ENCODE assay signal across 1 cellular context in genomic region chr15:59656935-59657634, GRCh38.
TF ChIP-seq lines count a peak whose summit lies in the region.

Gene GTF2A2 (minus strand): TSS chr15:59657515. CDS start chr15:59652277, 5,238 bp downstream.

TF ChIP-seq in K562, 482 proteins besides CTCF, POLR2A, EP300 and RAD21 (continued from another document and continues in another):
- TF ChIP-seq ZBTB40 (IDR thresholded peaks at IDR 0.05) (peak; percentile 94), ZBTB40 (CRISPR knock-in tag; IDR thresholded peaks at IDR 0.05) (no peak), HES1 (IDR thresholded peaks at IDR 0.05; ENCODE audit: low read depth) (peak; percentile 97), ZNF695 (CRISPR knock-in tag; IDR thresholded peaks at IDR 0.05) (no peak), NFIC (IDR thresholded peaks at IDR 0.05) (0 out of 2 replicates have a peak, but pooled peaks have one; percentile 22), SPI1 (IDR thresholded peaks at IDR 0.05; ENCODE audit: borderline replicate concordance, low read depth, low read length) (peak; percentile 65), PHB (CRISPR knock-in tag; IDR thresholded peaks at IDR 0.05) (no peak), RREB1 (CRISPR knock-in tag; IDR thresholded peaks at IDR 0.05) (no peak), RBBP5 (IDR thresholded peaks at IDR 0.05; ENCODE audit: borderline replicate concordance, insufficient read depth, low read length, poor library complexity, severe bottlenecking) (peak; percentile 96), SMC3 (conservative IDR thresholded peaks at IDR 0.05; ENCODE audit: insufficient read depth, low read depth, low read length) (no peak), TFE3 (CRISPR knock-in tag; IDR thresholded peaks at IDR 0.05) (no peak), NR3C1 (CRISPR knock-in tag; IDR thresholded peaks at IDR 0.05) (no peak), KDM5B (IDR thresholded peaks at IDR 0.05; ENCODE audit: insufficient replicate concordance, low read depth, low read length) (peak; percentile 50), NRF1 (conservative IDR thresholded peaks at IDR 0.05 in 1 of 2, IDR thresholded peaks at IDR 0.05 in 1 of 2) (peak; percentile 51 to 63), MGA (IDR thresholded peaks at IDR 0.05) (peak; percentile 88), CTBP1 (IDR thresholded peaks at IDR 0.05; ENCODE audit: borderline replicate concordance) (peak; percentile 29; the same call in 1 of the 2 replicates), POLR2B (IDR thresholded peaks at IDR 0.05; ENCODE audit: low read depth, partially characterized antibody) (peak; percentile 95), FOS (IDR thresholded peaks at IDR 0.05; ENCODE audit: extremely low read depth, insufficient read length) (no peak), MED1 (CRISPR knock-in tag; IDR thresholded peaks at IDR 0.05; ENCODE audit: borderline replicate concordance) (no peak)
